Comparison of ENCODE assay signal across 14 cellular contexts in genomic region chr4:110119880-110120279, GRCh38.
A peak's percentile ranks its signal among the peaks of the same experiment; 100 is the strongest.
DNase-seq lines count a peak whose midpoint lies in the region; ATAC-seq and TF ChIP-seq lines count a peak whose summit lies in the region.
"Had no signal": no experiment of that assay in that cellular context is flagged by ENCODE, and none has a peak within 500 bp of the region (broad histone marks: within the 10 kb centered on the region; RNA-seq: fewer than 3 reads in every experiment).

No MANE protein-coding gene starts in this region.

- H3K4ac ChIP-seq in mesenchymal stem cell (ENCODE audit: low read depth in 1 of 2, low read length in 2 of 2) = no peak overlapping the region

- ATAC-seq in T-cell (replicated peaks in 1 of 4) (no peak), GM19328 (IDR thresholded peaks at IDR 0.05; ENCODE audit: unreplicated experiment) (no peak)
- ATAC-seq: sciatic nerve had no signal

- peaks cover 7 to 10% (median 9%) of the 10 kb centered on the region in 3 donors for H3K4me1 Mint-ChIP-seq in T-cell

- H3K4me3 ChIP-seq in BLaER1 (no peak overlapping the region), cardiac fibroblast (replicated peaks in 1 of 2; ENCODE audit: low read depth in 2 of 2, low read length in 2 of 2) (no peak overlapping the region), mesenchymal stem cell (ENCODE audit: insufficient read depth in 1 of 2, low read depth in 1 of 2, low read length in 2 of 2) (no peak overlapping the region)
- H3K4me3 ChIP-seq: ascending aorta had no signal

- no peak for TF ChIP-seq CTCF in cardiac fibroblast (IDR thresholded peaks at IDR 0.05; ENCODE audit: low read depth, low read length)

- no peak overlapping the region for H2BK15ac ChIP-seq in mesenchymal stem cell (ENCODE audit: low read depth, poor library complexity, severe bottlenecking)

- H3K9ac ChIP-seq in BLaER1 (no peak overlapping the region), mesenchymal stem cell (ENCODE audit: low read length) (peak overlapping the region; percentile 42)

- POLR2A ChIA-PET in T-cell (lab: Charles Lee) = interaction anchor here in 1 of 2 donors (0.6 kb wide), 3 partner anchors 14 to 143 kb away, joined by 5 to 6 read pairs (median 5); no protein-coding TSS in a partner anchor

- H3K9me3 ChIP-seq in BLaER1 (no peaks in the 10 kb centered on the region), mesenchymal stem cell (ENCODE audit: control insufficient read depth, low read length) (no peaks in the 10 kb centered on the region)
- H3K9me3 ChIP-seq: ascending aorta had no signal

- H3K9me3 Mint-ChIP-seq in T-cell = no peaks in the 10 kb centered on the region
- H3K9me3 Mint-ChIP-seq: T-helper 1 cell treated with Interleukin-12 subunit alpha and Interleukin-12 subunit beta and Interleukin-4 antibody, amounts not matched to agents 30 μg/mL and 1 μg/mL, for 36 hours had no signal

- no peak overlapping the region for H2BK5ac ChIP-seq in mesenchymal stem cell (ENCODE audit: low read depth, low read length, poor library complexity, severe bottlenecking)

- H2BK120ac ChIP-seq in mesenchymal stem cell (ENCODE audit: low read depth, low read length) = no peak overlapping the region

- no peak overlapping the region for H2AK5ac ChIP-seq in mesenchymal stem cell (ENCODE audit: low read length, severe bottlenecking)

- 0 out of 2 replicates have a peak overlapping the region, but pooled peaks have one; percentile 31 for H3K4me2 ChIP-seq in BLaER1
- H3K4me2 ChIP-seq in mesenchymal stem cell (ENCODE audit: low read length, poor library complexity, severe bottlenecking) = no peak overlapping the region

- peaks cover 4% of the 10 kb centered on the region for H3K36me3 Mint-ChIP-seq in T-cell

- H4K8ac ChIP-seq in mesenchymal stem cell (ENCODE audit: low read length) = no peak overlapping the region

- H3K23ac ChIP-seq in mesenchymal stem cell (ENCODE audit: low read length in 2 of 2) = no peak overlapping the region

- no peaks in the 10 kb centered on the region for H4K20me1 ChIP-seq in BLaER1

- H3K27me3 ChIP-seq in BLaER1 (no peaks in the 10 kb centered on the region), mesenchymal stem cell (ENCODE audit: control insufficient read depth in 1 of 2, insufficient read depth in 1 of 2, low read length in 2 of 2) (no peaks in the 10 kb centered on the region)
- H3K27me3 ChIP-seq: ascending aorta had no signal

- WGBS in mesenchymal stem cell = no CpG with 5 or more reads among the region's 1 CpG

- H3K27me3 Mint-ChIP-seq in T-cell = no peaks in the 10 kb centered on the region

- peak overlapping the region in 1 of 2 donors; percentile 52 for H3K27ac Mint-ChIP-seq in T-cell
- H3K27ac Mint-ChIP-seq: T-helper 1 cell treated with Interleukin-12 subunit alpha and Interleukin-12 subunit beta and Interleukin-4 antibody, amounts not matched to agents 30 μg/mL and 1 μg/mL, for 36 hours had no signal

- H2BK12ac ChIP-seq in mesenchymal stem cell (ENCODE audit: low read length in 2 of 2) = no peak overlapping the region

- H3K79me1 ChIP-seq in mesenchymal stem cell (replicated peaks; ENCODE audit: low read length, poor library complexity, severe bottlenecking) = peaks cover 9% of the 10 kb centered on the region

- H3K36me3 ChIP-seq in BLaER1 (peaks cover 31% of the 10 kb centered on the region; the same call in 1 of the 2 replicates), mesenchymal stem cell (ENCODE audit: control insufficient read depth in 1 of 2, insufficient read depth in 2 of 2, low read depth in 1 of 2, low read length in 2 of 2) (no peaks in the 10 kb centered on the region)
- H3K36me3 ChIP-seq: ascending aorta had no signal

- H3K4me1 ChIP-seq in BLaER1 = peaks cover 26% of the 10 kb centered on the region
- H3K4me1 ChIP-seq in mesenchymal stem cell (ENCODE audit: control insufficient read depth, insufficient read depth, low read depth, low read length) = no peaks in the 10 kb centered on the region
- H3K4me1 ChIP-seq: ascending aorta had no signal

- no peak overlapping the region for H2AFZ ChIP-seq in mesenchymal stem cell (ENCODE audit: low read depth, low read length)

- no peak overlapping the region for H3K14ac ChIP-seq in mesenchymal stem cell (ENCODE audit: low read length in 2 of 2)

- DNase-seq in HS-5 (ENCODE audit: low read depth) (peak; percentile 18), cardiac fibroblast (ENCODE audit: low read depth in 2 of 2) (peak; percentile 64 to 77), mesenchymal stem cell (peak; percentile 82), T-cell (no peak), Ammon's horn (ENCODE audit: low spot score) (no peak), NCI-H2107 (lab: John Stamatoyannopoulos, UW) (no peak)
- DNase-seq: activated CD8-positive, alpha-beta memory T cell treated with anti-CD3 and anti-CD28 coated beads, Interleukin-2, amount 50 U/mL, for 4 hours; glutamatergic neuron; NCI-H1092 treated with DMSO at 0.1 percent for 48 hours had no signal

- no peak overlapping the region for H3K4me3 Mint-ChIP-seq in T-cell
- H3K4me3 Mint-ChIP-seq: T-helper 1 cell treated with Interleukin-12 subunit alpha and Interleukin-12 subunit beta and Interleukin-4 antibody, amounts not matched to agents 30 μg/mL and 1 μg/mL, for 36 hours had no signal

- CTCF ChIA-PET in T-cell (lab: Charles Lee) = interaction anchor here in 1 of 2 donors (0.7 kb wide), 1 partner anchor 8 kb away, joined by 5 read pairs; no protein-coding TSS in a partner anchor

- no peak overlapping the region for H4K91ac ChIP-seq in mesenchymal stem cell (ENCODE audit: low read length)

- no peak overlapping the region for H3K18ac ChIP-seq in mesenchymal stem cell (ENCODE audit: low read depth in 1 of 2, low read length in 2 of 2)

- H3K27ac ChIP-seq in BLaER1 (no peak overlapping the region), mesenchymal stem cell (ENCODE audit: low read length, poor library complexity, severe bottlenecking) (no peak overlapping the region)
- H3K27ac ChIP-seq: ascending aorta had no signal

Comparison
In these comparisons a context has a peak if more than half of its experiments do, and no peak if none do; other contexts are left out.
1. DNase-seq: peak in HS-5 (single experiment), cardiac fibroblast (2 of 2) and mesenchymal stem cell (single experiment); none in T-cell (0 of 34), Ammon's horn (single experiment) and NCI-H2107 (single experiment).